10 cellular contexts compared by ENCODE assay signal in the genomic region with DNA sequence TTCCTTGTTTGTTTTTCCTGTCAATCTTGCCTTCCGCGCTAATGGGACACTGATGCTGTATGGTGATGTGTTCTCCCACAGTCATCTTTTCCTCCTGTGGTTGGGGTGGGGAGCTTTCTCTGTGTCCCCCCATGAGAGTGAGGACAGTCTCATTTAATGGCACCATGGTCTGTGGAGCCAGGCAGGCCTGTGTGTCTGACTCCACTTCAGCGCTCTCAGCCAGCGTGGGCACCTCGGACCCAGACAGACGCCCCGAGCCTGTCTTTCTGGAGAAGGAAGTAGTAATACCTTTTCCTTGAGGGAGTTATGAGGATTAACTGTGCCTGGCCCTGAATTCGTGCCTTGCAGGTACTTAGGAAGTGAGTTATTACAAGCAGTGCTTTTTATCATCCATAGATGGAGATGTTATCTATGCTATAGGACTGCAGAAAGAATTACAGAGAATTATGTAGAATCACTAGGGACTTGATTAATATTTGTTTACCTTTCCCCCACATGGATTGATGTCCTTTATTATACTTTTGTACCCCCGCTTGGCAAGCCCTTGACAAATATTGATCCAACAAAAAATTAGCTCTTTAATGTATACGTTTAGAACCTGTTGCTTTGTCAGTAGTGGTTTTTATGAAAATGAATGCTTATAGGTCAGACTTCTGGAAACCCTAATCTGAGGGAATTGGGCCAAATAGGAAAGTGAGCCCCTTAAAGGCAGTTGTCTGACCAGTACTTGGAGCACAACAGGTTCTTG.
DNase-seq lines count a peak whose midpoint lies in the region; ATAC-seq and TF ChIP-seq lines count a peak whose summit lies in the region.
"Had no signal": no experiment of that assay in that cellular context is flagged by ENCODE, and none has a peak within 500 bp of the region (broad histone marks: within the 10 kb centered on the region; RNA-seq: fewer than 3 reads in every experiment).

No MANE protein-coding gene starts in this region.

- no peak for DNase-seq in activated T-cell treated with anti-CD3 and anti-CD28 coated beads, Interleukin-2, amount 50 U/mL, for 72 hours
- DNase-seq in activated T-cell treated with anti-CD3 and anti-CD28 coated beads, Interleukin-2, amount 50 U/mL, for 4 hours = no peak
- DNase-seq in ascending aorta (ENCODE audit: low spot score in 2 of 2) (no peak), naive B cell (no peak), type B pancreatic cell (ENCODE audit: extremely low spot score, unreplicated experiment) (no peak), NCI-H510A (lab: John Stamatoyannopoulos, UW) (no peak)
- no peak for DNase-seq in activated CD8-positive, alpha-beta memory T cell treated with anti-CD3 and anti-CD28 coated beads, Interleukin-2, amount 10 ng/mL, durations not matched to agents 7 days and 5 days
- DNase-seq: activated naive CD8-positive, alpha-beta T cell treated with anti-CD3 and anti-CD28 coated beads, Interleukin-2, amount 10 ng/mL, durations not matched to agents 7 days and 5 days; KBM-7 had no signal

- peaks cover 74% of the 10 kb centered on the region for H3K4me1 Mint-ChIP-seq in activated T-cell treated with anti-CD3 and anti-CD28 coated beads, Interleukin-2, amount 50 U/mL, for 72 hours (ENCODE audit: low read depth)
- H3K4me1 Mint-ChIP-seq in activated T-cell treated with anti-CD3 and anti-CD28 coated beads, Interleukin-2, amount 50 U/mL, for 4 hours (ENCODE audit: low read depth) = peaks cover 62% of the 10 kb centered on the region
- H3K4me1 Mint-ChIP-seq in naive B cell (peaks cover 40 to 51% (median 46%) of the 10 kb centered on the region in 3 donors), type B pancreatic cell (ENCODE audit: unreplicated experiment) (peaks cover 71% of the 10 kb centered on the region)
- peaks cover 40% of the 10 kb centered on the region for H3K4me1 Mint-ChIP-seq in activated CD8-positive, alpha-beta memory T cell treated with anti-CD3 and anti-CD28 coated beads, Interleukin-2, amount 10 ng/mL, durations not matched to agents 7 days and 5 days
- H3K4me1 Mint-ChIP-seq in stimulated activated memory B cell treated with anti-CD40 and anti-IgM and Interleukin-4, amounts not matched to agents 10 μg/mL and 1 μg/mL and 100 μg/mL, for 72 hours = peaks cover 45% of the 10 kb centered on the region

- H3K27ac Mint-ChIP-seq in activated T-cell treated with anti-CD3 and anti-CD28 coated beads, Interleukin-2, amount 50 U/mL, for 72 hours = peak overlapping the region; percentile 26
- peak overlapping the region in 2 of 6 donors; percentile 9 to 66 for H3K27ac Mint-ChIP-seq in naive B cell
- peak overlapping the region; percentile 37 for H3K27ac Mint-ChIP-seq in type B pancreatic cell
- no peak overlapping the region for H3K27ac Mint-ChIP-seq in activated CD8-positive, alpha-beta memory T cell treated with anti-CD3 and anti-CD28 coated beads, Interleukin-2, amount 10 ng/mL, durations not matched to agents 7 days and 5 days
- H3K27ac Mint-ChIP-seq in stimulated activated memory B cell treated with anti-CD40 and anti-IgM and Interleukin-4, amounts not matched to agents 10 μg/mL and 1 μg/mL and 100 μg/mL, for 72 hours = no peak overlapping the region

- H3K9me3 ChIP-seq in ascending aorta = no peaks in the 10 kb centered on the region

- no peaks in the 10 kb centered on the region for H3K36me3 ChIP-seq in ascending aorta

- H3K4me3 Mint-ChIP-seq in activated T-cell treated with anti-CD3 and anti-CD28 coated beads, Interleukin-2, amount 50 U/mL, for 72 hours = no peak overlapping the region
- no peak overlapping the region for H3K4me3 Mint-ChIP-seq in activated T-cell treated with anti-CD3 and anti-CD28 coated beads, Interleukin-2, amount 50 U/mL, for 4 hours
- H3K4me3 Mint-ChIP-seq in naive B cell = peak overlapping the region in 5 of 8 donors; percentile 2 to 96 (median 21)
- H3K4me3 Mint-ChIP-seq in type B pancreatic cell = peak overlapping the region; percentile 76
- no peak overlapping the region for H3K4me3 Mint-ChIP-seq in activated CD8-positive, alpha-beta memory T cell treated with anti-CD3 and anti-CD28 coated beads, Interleukin-2, amount 10 ng/mL, durations not matched to agents 7 days and 5 days
- no peak overlapping the region for H3K4me3 Mint-ChIP-seq in stimulated activated memory B cell treated with anti-CD40 and anti-IgM and Interleukin-4, amounts not matched to agents 10 μg/mL and 1 μg/mL and 100 μg/mL, for 72 hours
- H3K4me3 Mint-ChIP-seq: activated naive CD8-positive, alpha-beta T cell treated with anti-CD3 and anti-CD28 coated beads, Interleukin-2, amount 10 ng/mL, durations not matched to agents 7 days and 5 days had no signal

- no peaks in the 10 kb centered on the region for H3K27me3 Mint-ChIP-seq in activated T-cell treated with anti-CD3 and anti-CD28 coated beads, Interleukin-2, amount 50 U/mL, for 72 hours (ENCODE audit: low read depth)
- no peaks in the 10 kb centered on the region for H3K27me3 Mint-ChIP-seq in activated T-cell treated with anti-CD3 and anti-CD28 coated beads, Interleukin-2, amount 50 U/mL, for 4 hours (ENCODE audit: low read depth)
- H3K27me3 Mint-ChIP-seq in naive B cell (no peaks in the 10 kb centered on the region), type B pancreatic cell (no peaks in the 10 kb centered on the region)
- H3K27me3 Mint-ChIP-seq in activated CD8-positive, alpha-beta memory T cell treated with anti-CD3 and anti-CD28 coated beads, Interleukin-2, amount 10 ng/mL, durations not matched to agents 7 days and 5 days = no peaks in the 10 kb centered on the region
- H3K27me3 Mint-ChIP-seq in stimulated activated memory B cell treated with anti-CD40 and anti-IgM and Interleukin-4, amounts not matched to agents 10 μg/mL and 1 μg/mL and 100 μg/mL, for 72 hours = no peaks in the 10 kb centered on the region
- H3K27me3 Mint-ChIP-seq: activated naive CD8-positive, alpha-beta T cell treated with anti-CD3 and anti-CD28 coated beads, Interleukin-2, amount 10 ng/mL, durations not matched to agents 7 days and 5 days had no signal

- H3K27ac ChIP-seq in ascending aorta = peak overlapping the region; percentile 92

- TF ChIP-seq CTCF in ascending aorta (IDR thresholded peaks at IDR 0.05) (no peak), type B pancreatic cell (conservative IDR thresholded peaks at IDR 0.05) (no peak)

- CTCF ChIA-PET in activated CD8-positive, alpha-beta memory T cell treated with anti-CD3 and anti-CD28 coated beads, Interleukin-2, amount 10 ng/mL, durations not matched to agents 7 days and 5 days (lab: Charles Lee) = interaction anchor here (1.2 kb wide), 1 partner anchor 336 kb away, joined by 3 read pairs; no protein-coding TSS in a partner anchor

- H3K4me3 ChIP-seq in ascending aorta = peak overlapping the region in 1 of 2 donors; percentile 73

- H3K27me3 ChIP-seq in ascending aorta = no peaks in the 10 kb centered on the region

- H3K36me3 Mint-ChIP-seq in activated T-cell treated with anti-CD3 and anti-CD28 coated beads, Interleukin-2, amount 50 U/mL, for 72 hours (ENCODE audit: insufficient read depth in 2 of 2) = no peaks in the 10 kb centered on the region
- H3K36me3 Mint-ChIP-seq in activated T-cell treated with anti-CD3 and anti-CD28 coated beads, Interleukin-2, amount 50 U/mL, for 4 hours (ENCODE audit: insufficient read depth) = no peaks in the 10 kb centered on the region
- H3K36me3 Mint-ChIP-seq in naive B cell (no peaks in the 10 kb centered on the region), type B pancreatic cell (no peaks in the 10 kb centered on the region)
- no peaks in the 10 kb centered on the region for H3K36me3 Mint-ChIP-seq in activated CD8-positive, alpha-beta memory T cell treated with anti-CD3 and anti-CD28 coated beads, Interleukin-2, amount 10 ng/mL, durations not matched to agents 7 days and 5 days
- no peaks in the 10 kb centered on the region for H3K36me3 Mint-ChIP-seq in stimulated activated memory B cell treated with anti-CD40 and anti-IgM and Interleukin-4, amounts not matched to agents 10 μg/mL and 1 μg/mL and 100 μg/mL, for 72 hours
- H3K36me3 Mint-ChIP-seq: activated naive CD8-positive, alpha-beta T cell treated with anti-CD3 and anti-CD28 coated beads, Interleukin-2, amount 10 ng/mL, durations not matched to agents 7 days and 5 days had no signal

- intact Hi-C loops in ascending aorta (cut with DNase I) = no loop called here

- H3K4me1 ChIP-seq in ascending aorta = peaks cover 47 to 80% of the 10 kb centered on the region in 2 donors

- no peak for ATAC-seq in activated T-cell treated with anti-CD3 and anti-CD28 coated beads, Interleukin-2, amount 50 U/mL, for 72 hours (replicated peaks in 1 of 2)
- ATAC-seq in activated T-cell treated with anti-CD3 and anti-CD28 coated beads, Interleukin-2, amount 50 U/mL, for 4 hours = no peak
- no peak for ATAC-seq in naive B cell (ENCODE audit: low read depth in 2 of 2)
- no peak for ATAC-seq in activated CD8-positive, alpha-beta memory T cell treated with anti-CD3 and anti-CD28 coated beads, Interleukin-2, amount 10 ng/mL, durations not matched to agents 7 days and 5 days
- no peak for ATAC-seq in stimulated activated memory B cell treated with anti-CD40 and anti-IgM and Interleukin-4, amounts not matched to agents 10 μg/mL and 1 μg/mL and 100 μg/mL, for 72 hours

- H3K9me3 Mint-ChIP-seq in activated T-cell treated with anti-CD3 and anti-CD28 coated beads, Interleukin-2, amount 50 U/mL, for 72 hours = no peaks in the 10 kb centered on the region
- H3K9me3 Mint-ChIP-seq in activated T-cell treated with anti-CD3 and anti-CD28 coated beads, Interleukin-2, amount 50 U/mL, for 4 hours = no peaks in the 10 kb centered on the region
- H3K9me3 Mint-ChIP-seq in naive B cell (no peaks in the 10 kb centered on the region), type B pancreatic cell (no peaks in the 10 kb centered on the region)
- H3K9me3 Mint-ChIP-seq in activated CD8-positive, alpha-beta memory T cell treated with anti-CD3 and anti-CD28 coated beads, Interleukin-2, amount 10 ng/mL, durations not matched to agents 7 days and 5 days (ENCODE audit: low read depth) = no peaks in the 10 kb centered on the region
- no peaks in the 10 kb centered on the region for H3K9me3 Mint-ChIP-seq in stimulated activated memory B cell treated with anti-CD40 and anti-IgM and Interleukin-4, amounts not matched to agents 10 μg/mL and 1 μg/mL and 100 μg/mL, for 72 hours
- H3K9me3 Mint-ChIP-seq: activated naive CD8-positive, alpha-beta T cell treated with anti-CD3 and anti-CD28 coated beads, Interleukin-2, amount 10 ng/mL, durations not matched to agents 7 days and 5 days had no signal

Comparison
In these comparisons a context has a peak if more than half of its experiments do, and no peak if none do; other contexts are left out.
1. H3K27ac Mint-ChIP-seq: peak in activated T-cell treated with anti-CD3 and anti-CD28 coated beads, Interleukin-2, amount 50 U/mL, for 72 hours (single experiment) and type B pancreatic cell (single experiment); none in activated CD8-positive, alpha-beta memory T cell treated with anti-CD3 and anti-CD28 coated beads, Interleukin-2, amount 10 ng/mL, durations not matched to agents 7 days and 5 days (single experiment) and stimulated activated memory B cell treated with anti-CD40 and anti-IgM and Interleukin-4, amounts not matched to agents 10 μg/mL and 1 μg/mL and 100 μg/mL, for 72 hours (single experiment).
2. H3K4me3 Mint-ChIP-seq: peak in naive B cell (5 of 8) and type B pancreatic cell (single experiment); none in activated T-cell treated with anti-CD3 and anti-CD28 coated beads, Interleukin-2, amount 50 U/mL, for 72 hours (0 of 2), activated T-cell treated with anti-CD3 and anti-CD28 coated beads, Interleukin-2, amount 50 U/mL, for 4 hours (single experiment), activated CD8-positive, alpha-beta memory T cell treated with anti-CD3 and anti-CD28 coated beads, Interleukin-2, amount 10 ng/mL, durations not matched to agents 7 days and 5 days (single experiment) and stimulated activated memory B cell treated with anti-CD40 and anti-IgM and Interleukin-4, amounts not matched to agents 10 μg/mL and 1 μg/mL and 100 μg/mL, for 72 hours (single experiment).